Comparison of ENCODE assay signal across 15 cellular contexts in the genomic region with DNA sequence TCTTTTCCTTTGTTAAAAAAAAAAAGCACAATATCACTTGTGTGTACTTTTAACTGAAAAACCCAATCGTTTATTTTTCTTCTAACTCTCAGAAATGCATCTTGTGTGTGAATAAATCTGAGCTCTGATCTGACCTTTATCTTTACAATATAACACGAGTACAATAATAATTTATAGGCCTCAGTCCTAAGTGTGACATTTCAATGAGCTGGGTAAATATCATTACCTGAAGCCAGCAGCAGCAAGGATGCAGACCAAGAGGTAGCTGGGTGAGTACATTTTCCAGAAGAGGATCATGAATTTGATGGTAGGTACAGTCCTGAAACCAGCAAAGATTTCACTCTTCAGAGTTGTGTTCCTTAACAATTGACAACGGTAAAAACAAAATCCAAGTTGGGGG.
DNase-seq lines count a peak whose midpoint lies in the region; ATAC-seq and TF ChIP-seq lines count a peak whose summit lies in the region.
"Had no signal": no experiment of that assay in that cellular context is flagged by ENCODE, and none has a peak within 500 bp of the region (broad histone marks: within the 10 kb centered on the region; RNA-seq: fewer than 3 reads in every experiment).

No MANE protein-coding gene starts in this region.

- no peak overlapping the region for H3K4me3 Mint-ChIP-seq in neural progenitor cell
- H3K4me3 Mint-ChIP-seq: CD4-positive, alpha-beta T cell had no signal

- peak overlapping the region; percentile 72 for H3K4me2 ChIP-seq in neural progenitor cell

- peaks cover 7% of the 10 kb centered on the region for H3K27me3 Mint-ChIP-seq in neural progenitor cell (ENCODE audit: insufficient read depth, low read depth)

- no peaks in the 10 kb centered on the region for H4K20me1 ChIP-seq in neural progenitor cell (ENCODE audit: low read depth)

- no peak overlapping the region for H3K9ac ChIP-seq in neural progenitor cell

- peaks cover 46% of the 10 kb centered on the region for H3K4me1 ChIP-seq in neural progenitor cell

- no peaks in the 10 kb centered on the region for H3K79me2 ChIP-seq in neural progenitor cell (ENCODE audit: low read depth)

- no peak overlapping the region for H2AFZ ChIP-seq in neural progenitor cell (replicated peaks)

- H3K4me1 Mint-ChIP-seq in neural progenitor cell: peaks cover 33% of the 10 kb centered on the region

- DNase-seq in NCI-H345 (lab: John Stamatoyannopoulos, UW) (peak; percentile 17), NCI-H345 treated with DMSO at 0.1 percent for 48 hours (lab: John Stamatoyannopoulos, UW; ENCODE audit: unreplicated experiment) (no peak), NCI-H1417 (lab: John Stamatoyannopoulos, UW) (peak; percentile 24 to 75 (median 46)), NCI-H748 treated with DMSO at 0.1 percent for 48 hours (lab: John Stamatoyannopoulos, UW) (peak; percentile 56), neural progenitor cell (ENCODE audit: low spot score) (no peak), middle frontal gyrus (ENCODE audit: extremely low spot score, low spot score) (no peak), DMS79 (lab: John Stamatoyannopoulos, UW) (no peak)
- DNase-seq: ACHN; C1 segment of cervical spinal cord; CD4-positive, alpha-beta T cell; DMS79 treated with DMSO at 0.1 percent for 48 hours; EL; HCEC 1CT; IMR-90 had no signal

- H3K9me3 Mint-ChIP-seq in neural progenitor cell: no peaks in the 10 kb centered on the region

- no peak overlapping the region for H3K27ac Mint-ChIP-seq in neural progenitor cell
- H3K27ac Mint-ChIP-seq: CD4-positive, alpha-beta T cell had no signal

- no peaks in the 10 kb centered on the region for H3K36me3 Mint-ChIP-seq in neural progenitor cell

- H3F3A ChIP-seq in neural progenitor cell (ENCODE audit: low read depth): peaks cover 36% of the 10 kb centered on the region

- no peak overlapping the region for H3K4me3 ChIP-seq in neural progenitor cell

- no peaks in the 10 kb centered on the region for H3K27me3 ChIP-seq in neural progenitor cell

- no peak overlapping the region for H3K27ac ChIP-seq in neural progenitor cell

- peaks cover under 1% of the 10 kb centered on the region for H3K9me3 ChIP-seq in neural progenitor cell (ENCODE audit: low read depth)

- no peak for TF ChIP-seq CTCF in neural progenitor cell (IDR thresholded peaks at IDR 0.05)

- no peak for ATAC-seq in HG03196 (IDR thresholded peaks at IDR 0.05; ENCODE audit: unreplicated experiment)

- H3K36me3 ChIP-seq in neural progenitor cell: no peaks in the 10 kb centered on the region

Comparison
In these comparisons a context has a peak if more than half of its experiments do, and no peak if none do; other contexts are left out.
1. DNase-seq: peak in NCI-H345 (single experiment), NCI-H1417 (3 of 3) and NCI-H748 treated with DMSO at 0.1 percent for 48 hours (single experiment); none in NCI-H345 treated with DMSO at 0.1 percent for 48 hours (single experiment), neural progenitor cell (single experiment), middle frontal gyrus (single experiment) and DMS79 (single experiment).